11 cellular contexts compared by ENCODE assay signal in genomic region chr15:42914728-42915497, GRCh38. TPM values are rescaled to one million over a fixed set of nuclear protein-coding genes. Genes with fewer than 3 reads are reported as not detected.
DNase-seq lines count a peak whose midpoint lies in the region; ATAC-seq and TF ChIP-seq lines count a peak whose summit lies in the region.
"Had no signal": no experiment of that assay in that cellular context is flagged by ENCODE, and none has a peak within 500 bp of the region (broad histone marks: within the 10 kb centered on the region; RNA-seq: fewer than 3 reads in every experiment).

No MANE protein-coding gene starts in this region.

- no peaks in the 10 kb centered on the region for H3K36me3 Mint-ChIP-seq in activated naive CD8-positive, alpha-beta T cell treated with anti-CD3 and anti-CD28 coated beads, Interleukin-2, amount 50 U/mL, for 24 hours (ENCODE audit: low read depth)
- H3K36me3 Mint-ChIP-seq: activated naive CD4-positive, alpha-beta T cell treated with anti-CD3 and anti-CD28 coated beads, Interleukin-2, amount 50 U/mL, for 24 hours had no signal

- H3K9me3 Mint-ChIP-seq in activated naive CD8-positive, alpha-beta T cell treated with anti-CD3 and anti-CD28 coated beads, Interleukin-2, amount 50 U/mL, for 24 hours: no peaks in the 10 kb centered on the region
- H3K9me3 Mint-ChIP-seq: activated naive CD4-positive, alpha-beta T cell treated with anti-CD3 and anti-CD28 coated beads, Interleukin-2, amount 50 U/mL, for 24 hours had no signal

- H3K27me3 ChIP-seq in Loucy (ENCODE audit: insufficient read depth, low read length, poor library complexity, severe bottlenecking) (no peaks in the 10 kb centered on the region), muscle layer of duodenum (ENCODE audit: low read depth, low read length) (no peaks in the 10 kb centered on the region), esophagus squamous epithelium (no peaks in the 10 kb centered on the region)

- peak overlapping the region; percentile 80 for H3K4me2 ChIP-seq in Loucy (ENCODE audit: low read depth, low read length, poor library complexity, severe bottlenecking)

- no peaks in the 10 kb centered on the region for H3K36me3 ChIP-seq in Loucy (ENCODE audit: insufficient read depth, low read length)
- no peaks in the 10 kb centered on the region for H3K36me3 ChIP-seq in muscle layer of duodenum (ENCODE audit: control insufficient read depth in 1 of 2, insufficient read depth in 2 of 2, low read length in 2 of 2)
- H3K36me3 ChIP-seq in esophagus squamous epithelium: no peaks in the 10 kb centered on the region

- no peaks in the 10 kb centered on the region for H3K27me3 Mint-ChIP-seq in activated naive CD8-positive, alpha-beta T cell treated with anti-CD3 and anti-CD28 coated beads, Interleukin-2, amount 50 U/mL, for 24 hours
- H3K27me3 Mint-ChIP-seq: activated naive CD4-positive, alpha-beta T cell treated with anti-CD3 and anti-CD28 coated beads, Interleukin-2, amount 50 U/mL, for 24 hours had no signal

- no peak for TF ChIP-seq CTCF in Loucy (conservative IDR thresholded peaks at IDR 0.05; ENCODE audit: low read length)
- no peak for TF ChIP-seq CTCF in esophagus squamous epithelium (IDR thresholded peaks at IDR 0.05)

- no peak overlapping the region for H3K27ac ChIP-seq in muscle layer of duodenum (ENCODE audit: low read length)
- no peak overlapping the region for H3K27ac ChIP-seq in esophagus squamous epithelium

- H3K9ac ChIP-seq in Loucy (ENCODE audit: low read depth, low read length, poor library complexity, severe bottlenecking): peak overlapping the region; percentile 53

- DNase-seq in EH (ENCODE audit: low read depth) (peak; percentile 19), NCI-H1436 treated with DMSO at 0.1 percent for 48 hours (lab: John Stamatoyannopoulos, UW) (no peak), esophagus squamous epithelium (lab: John Stamatoyannopoulos, UW) (no peak), hypothalamus (lab: John Stamatoyannopoulos, UW) (no peak)
- DNase-seq in activated naive CD8-positive, alpha-beta T cell treated with anti-CD3 and anti-CD28 coated beads, Interleukin-2, amount 50 U/mL, for 24 hours: no peak
- DNase-seq: DMS153, NCI-H2171 treated with DMSO at 0.1 percent for 48 hours had no signal

- H3K9me2 ChIP-seq in Loucy (replicated peaks; ENCODE audit: low read depth, low read length): no peaks in the 10 kb centered on the region

- peaks cover 70% of the 10 kb centered on the region for H3K79me2 ChIP-seq in Loucy (ENCODE audit: insufficient read depth, low read length)

- WGBS in esophagus squamous epithelium, 2 donors: 64 to 70% methylated on average over 5 of the region's 5 CpGs

- peaks cover 27% of the 10 kb centered on the region for H4K20me1 ChIP-seq in Loucy (ENCODE audit: insufficient read depth, low read length, poor library complexity, severe bottlenecking)

- H3K4me3 ChIP-seq in Loucy (ENCODE audit: low read length, poor library complexity, severe bottlenecking): peak overlapping the region; percentile 71
- peak overlapping the region; percentile 2 to 35 for H3K4me3 ChIP-seq in muscle layer of duodenum (ENCODE audit: low read depth in 1 of 2, low read length in 2 of 2)
- no peak overlapping the region for H3K4me3 ChIP-seq in esophagus squamous epithelium

- H3F3A ChIP-seq in Loucy (ENCODE audit: low read depth): 0 out of 2 replicates have a peak, but pooled peaks cover 4% of the 10 kb centered on the region

- ATAC-seq in activated naive CD8-positive, alpha-beta T cell treated with anti-CD3 and anti-CD28 coated beads, Interleukin-2, amount 50 U/mL, for 24 hours: peak; percentile 44
- no peak for ATAC-seq in GM21723 (IDR thresholded peaks at IDR 0.05; ENCODE audit: unreplicated experiment)

- H3K27ac Mint-ChIP-seq in activated naive CD8-positive, alpha-beta T cell treated with anti-CD3 and anti-CD28 coated beads, Interleukin-2, amount 50 U/mL, for 24 hours: no peak overlapping the region
- H3K27ac Mint-ChIP-seq: activated naive CD4-positive, alpha-beta T cell treated with anti-CD3 and anti-CD28 coated beads, Interleukin-2, amount 50 U/mL, for 24 hours had no signal

- peaks cover 32% of the 10 kb centered on the region for H3K4me1 Mint-ChIP-seq in activated naive CD8-positive, alpha-beta T cell treated with anti-CD3 and anti-CD28 coated beads, Interleukin-2, amount 50 U/mL, for 24 hours

- intact Hi-C loops in esophagus squamous epithelium (cut with DNase I): no loop called here

- peaks cover 41% of the 10 kb centered on the region for H3K4me1 ChIP-seq in Loucy (ENCODE audit: insufficient read depth, low read length, poor library complexity, severe bottlenecking)
- peaks cover 7 to 9% of the 10 kb centered on the region in 2 donors for H3K4me1 ChIP-seq in muscle layer of duodenum (ENCODE audit: control insufficient read depth in 1 of 2, insufficient read depth in 2 of 2, low read length in 2 of 2)
- H3K4me1 ChIP-seq in esophagus squamous epithelium: peaks cover 6 to 27% (median 7%) of the 10 kb centered on the region in 3 donors

- TF ChIP-seq POLR2A in esophagus squamous epithelium (IDR thresholded peaks at IDR 0.05): no peak

- no peak overlapping the region for H3K4me3 Mint-ChIP-seq in activated naive CD8-positive, alpha-beta T cell treated with anti-CD3 and anti-CD28 coated beads, Interleukin-2, amount 50 U/mL, for 24 hours
- H3K4me3 Mint-ChIP-seq: activated naive CD4-positive, alpha-beta T cell treated with anti-CD3 and anti-CD28 coated beads, Interleukin-2, amount 50 U/mL, for 24 hours had no signal

- peak overlapping the region; percentile 24 for H2AFZ ChIP-seq in Loucy (ENCODE audit: low read length)

- H3K9me3 ChIP-seq in Loucy (ENCODE audit: insufficient read depth, low read depth, low read length) (no peaks in the 10 kb centered on the region), muscle layer of duodenum (ENCODE audit: control insufficient read depth in 1 of 2, low read length in 2 of 2) (no peaks in the 10 kb centered on the region), esophagus squamous epithelium (no peaks in the 10 kb centered on the region)

RNA-seq across cellular contexts. Expression of gene TTBK2, which starts 5.7 kb away (rescaled TPM):
- total RNA-seq in esophagus squamous epithelium: 10 to 100 TPM in 1 of 4 donors, 1 to 10 TPM in 3; 5.8 to 11.8 (median 6.8) TPM

Comparison
In these comparisons a context has a peak if more than half of its experiments do, and no peak if none do; other contexts are left out.
1. H3K4me3 ChIP-seq: peak in Loucy (single experiment) and muscle layer of duodenum (2 of 2); none in esophagus squamous epithelium (0 of 4).